Comparison of ENCODE assay signal across 16 cellular contexts in the genomic region with DNA sequence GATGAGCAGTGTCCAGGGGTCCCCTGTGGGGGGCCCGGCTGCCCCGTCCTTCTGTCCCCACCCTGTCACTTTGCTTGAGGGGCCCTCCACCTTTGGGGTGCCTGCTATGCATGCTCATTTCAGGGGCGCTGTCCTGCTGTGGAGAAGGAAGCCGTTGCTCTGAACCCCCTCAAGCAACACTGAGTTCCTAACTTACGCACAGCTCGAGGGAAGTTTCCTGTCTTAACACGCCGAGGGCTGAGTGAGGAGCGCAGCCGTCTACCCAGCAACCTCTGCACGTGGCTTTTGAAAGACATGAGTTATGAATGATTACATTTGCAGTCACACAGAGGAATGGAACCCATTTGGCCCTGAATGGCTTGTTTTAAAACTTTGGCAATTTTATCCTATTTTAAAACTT. TPM values are rescaled to one million over a fixed set of nuclear protein-coding genes. Genes with fewer than 3 reads are reported as not detected.
DNase-seq lines count a peak whose midpoint lies in the region; ATAC-seq and TF ChIP-seq lines count a peak whose summit lies in the region.
"Had no signal": no experiment of that assay in that cellular context is flagged by ENCODE, and none has a peak within 500 bp of the region (broad histone marks: within the 10 kb centered on the region; RNA-seq: fewer than 3 reads in every experiment).

No MANE protein-coding gene starts in this region.

- H3K4me3 ChIP-seq in tibial artery, result no peak overlapping the region
- H3K4me3 ChIP-seq: adrenal gland, right atrium auricular region had no signal

- TF ChIP-seq CTCF in tibial artery (IDR thresholded peaks at IDR 0.05), result no peak

- H3K4me1 ChIP-seq in tibial artery, result peaks cover 0 to 97% (median 70%) of the 10 kb centered on the region in 4 donors
- H3K4me1 ChIP-seq: adrenal gland had no signal

- peaks cover 25% of the 10 kb centered on the region for H3K4me1 Mint-ChIP-seq in activated CD8-positive, alpha-beta T cell treated with anti-CD3 and anti-CD28 coated beads, Interleukin-2, amount 10 ng/mL, durations not matched to agents 7 days and 5 days (ENCODE audit: low read depth)

- peak; percentile 45 for DNase-seq in activated CD8-positive, alpha-beta memory T cell treated with anti-CD3 and anti-CD28 coated beads, Interleukin-2, amount 50 U/mL, for 48 hours
- DNase-seq in activated CD8-positive, alpha-beta memory T cell treated with anti-CD3 and anti-CD28 coated beads, Interleukin-2, amount 50 U/mL, for 4 hours, result no peak
- peak; percentile 32 for DNase-seq in activated CD8-positive, alpha-beta T cell treated with anti-CD3 and anti-CD28 coated beads, Interleukin-2, amount 10 ng/mL, durations not matched to agents 7 days and 5 days
- peak; percentile 30 for DNase-seq in islet precursor cell
- DNase-seq in tibial artery, result peak in 1 of 2 donors; percentile 65
- DNase-seq: hippocampal formation, NCI-H1417, NCI-H446, OCI-M1 had no signal

- H3K9me3 Mint-ChIP-seq in activated CD8-positive, alpha-beta T cell treated with anti-CD3 and anti-CD28 coated beads, Interleukin-2, amount 10 ng/mL, durations not matched to agents 7 days and 5 days (ENCODE audit: insufficient read depth), result no peaks in the 10 kb centered on the region
- H3K9me3 Mint-ChIP-seq: neural crest cell; stimulated activated memory B cell treated with anti-CD40 and anti-IgM and Interleukin-4, amounts not matched to agents 10 μg/mL and 1 μg/mL and 100 μg/mL, for 72 hours had no signal

- H3K27me3 Mint-ChIP-seq in activated CD8-positive, alpha-beta T cell treated with anti-CD3 and anti-CD28 coated beads, Interleukin-2, amount 10 ng/mL, durations not matched to agents 7 days and 5 days (ENCODE audit: low read depth), result peaks cover 18% of the 10 kb centered on the region

- CTCF ChIA-PET in activated CD8-positive, alpha-beta T cell treated with anti-CD3 and anti-CD28 coated beads, Interleukin-2, amount 10 ng/mL, durations not matched to agents 7 days and 5 days (lab: Charles Lee), result interaction anchor here (1.0 kb wide), 2 partner anchors 12 to 16 kb away, joined by 3 read pairs; no protein-coding TSS in a partner anchor

- no peaks in the 10 kb centered on the region for H3K27me3 ChIP-seq in tibial artery
- H3K27me3 ChIP-seq: adrenal gland, right atrium auricular region had no signal

- H3K27ac ChIP-seq in tibial artery, result peak overlapping the region; percentile 56 to 71
- H3K27ac ChIP-seq: adrenal gland had no signal

- intact Hi-C loops in tibial artery (cut with DNase I; ENCODE audit: low total_unique reads), result no loop called here

- POLR2A ChIA-PET in activated CD8-positive, alpha-beta T cell treated with anti-CD3 and anti-CD28 coated beads, Interleukin-2, amount 10 ng/mL, durations not matched to agents 7 days and 5 days (lab: Charles Lee), result no interaction called here

- no peaks in the 10 kb centered on the region for H3K36me3 Mint-ChIP-seq in activated CD8-positive, alpha-beta T cell treated with anti-CD3 and anti-CD28 coated beads, Interleukin-2, amount 10 ng/mL, durations not matched to agents 7 days and 5 days (ENCODE audit: low read depth)
- H3K36me3 Mint-ChIP-seq: stimulated activated memory B cell treated with anti-CD40 and anti-IgM and Interleukin-4, amounts not matched to agents 10 μg/mL and 1 μg/mL and 100 μg/mL, for 72 hours had no signal

- peaks cover 0 to 8% (median 7%) of the 10 kb centered on the region in 3 donors for H3K36me3 ChIP-seq in tibial artery
- H3K36me3 ChIP-seq: adrenal gland had no signal

- peak; percentile 72 for ATAC-seq in activated CD8-positive, alpha-beta T cell treated with anti-CD3 and anti-CD28 coated beads, Interleukin-2, amount 10 ng/mL, durations not matched to agents 7 days and 5 days
- ATAC-seq in GM18520 (IDR thresholded peaks at IDR 0.05; ENCODE audit: unreplicated experiment) (no peak), HG03342 (IDR thresholded peaks at IDR 0.05; ENCODE audit: unreplicated experiment) (no peak), HG03159 (IDR thresholded peaks at IDR 0.05; ENCODE audit: unreplicated experiment) (no peak)
- ATAC-seq: stimulated activated memory B cell treated with anti-CD40 and anti-IgM and Interleukin-4, amounts not matched to agents 10 μg/mL and 1 μg/mL and 100 μg/mL, for 72 hours had no signal

- no peaks in the 10 kb centered on the region for H3K9me3 ChIP-seq in tibial artery
- H3K9me3 ChIP-seq: adrenal gland, right atrium auricular region had no signal

- peak overlapping the region; percentile 66 for H3K27ac Mint-ChIP-seq in activated CD8-positive, alpha-beta T cell treated with anti-CD3 and anti-CD28 coated beads, Interleukin-2, amount 10 ng/mL, durations not matched to agents 7 days and 5 days
- H3K27ac Mint-ChIP-seq: stimulated activated memory B cell treated with anti-CD40 and anti-IgM and Interleukin-4, amounts not matched to agents 10 μg/mL and 1 μg/mL and 100 μg/mL, for 72 hours had no signal

- no peak overlapping the region for H3K4me3 Mint-ChIP-seq in activated CD8-positive, alpha-beta T cell treated with anti-CD3 and anti-CD28 coated beads, Interleukin-2, amount 10 ng/mL, durations not matched to agents 7 days and 5 days
- H3K4me3 Mint-ChIP-seq: neural crest cell; stimulated activated memory B cell treated with anti-CD40 and anti-IgM and Interleukin-4, amounts not matched to agents 10 μg/mL and 1 μg/mL and 100 μg/mL, for 72 hours had no signal

RNA-seq across cellular contexts. Expression of a gene that starts 14.0 kb away (rescaled TPM):
- total RNA-seq in activated CD8-positive, alpha-beta T cell treated with anti-CD3 and anti-CD28 coated beads, Interleukin-2, amount 10 ng/mL, durations not matched to agents 7 days and 5 days, result 1 to 10 TPM; 5.8 to 5.9 TPM
